ENCODE assay signal across 14 cellular contexts in genomic region chr1:31479801-31480200, GRCh38.
"Had no signal": no experiment of that assay in that cellular context is flagged by ENCODE, and none has a peak within 500 bp of the region (broad histone marks: within the 10 kb centered on the region; RNA-seq: fewer than 3 reads in every experiment).

No MANE protein-coding gene starts in this region.

- H3K9me3 Mint-ChIP-seq: immature natural killer cell had no signal

- DNase-seq: activated CD4-positive, alpha-beta T cell treated with anti-CD3 and anti-CD28 coated beads, Interleukin-2, amount 50 U/mL, for 1 hour; activated T-cell treated with anti-CD3 and anti-CD28 coated beads, Interleukin-2, amount 50 U/mL, for 1 hour; amygdala; brain microvascular endothelial cell; glutamatergic neuron; immature natural killer cell; left cardiac atrium; naive thymus-derived CD4-positive, alpha-beta T cell; right cardiac atrium; tibial artery had no signal

- H3K27me3 ChIP-seq: vagina had no signal

- H3K4me1 Mint-ChIP-seq: immature natural killer cell; stimulated activated effector memory CD8-positive, alpha-beta T cell treated with anti-CD3 and anti-CD28 coated beads, Interleukin-12 subunit alpha, Interleukin-12 subunit beta, amount 100 ng/mL, for 72 hours had no signal

- H3K36me3 ChIP-seq: brain microvascular endothelial cell, tibial artery, vagina had no signal

- ATAC-seq: activated naive CD4-positive, alpha-beta T cell treated with anti-CD3 and anti-CD28 coated beads, Interleukin-2, amount 50 U/mL, for 72 hours; left cardiac atrium; naive thymus-derived CD4-positive, alpha-beta T cell; right cardiac atrium; stimulated activated effector memory CD8-positive, alpha-beta T cell treated with anti-CD3 and anti-CD28 coated beads, Interleukin-12 subunit alpha, Interleukin-12 subunit beta, amount 100 ng/mL, for 72 hours had no signal

- H3K4me3 ChIP-seq: lung, tibial artery, vagina had no signal

- H3K36me3 Mint-ChIP-seq: immature natural killer cell; stimulated activated effector memory CD8-positive, alpha-beta T cell treated with anti-CD3 and anti-CD28 coated beads, Interleukin-12 subunit alpha, Interleukin-12 subunit beta, amount 100 ng/mL, for 72 hours had no signal

- H3K9me3 ChIP-seq: tibial artery, vagina had no signal

- H3K4me1 ChIP-seq: tibial artery had no signal

- H3K4me3 Mint-ChIP-seq: immature natural killer cell; naive thymus-derived CD4-positive, alpha-beta T cell; stimulated activated effector memory CD8-positive, alpha-beta T cell treated with anti-CD3 and anti-CD28 coated beads, Interleukin-12 subunit alpha, Interleukin-12 subunit beta, amount 100 ng/mL, for 72 hours had no signal

- H3K27ac Mint-ChIP-seq: activated naive CD4-positive, alpha-beta T cell treated with anti-CD3 and anti-CD28 coated beads, Interleukin-2, amount 50 U/mL, for 72 hours; immature natural killer cell; naive thymus-derived CD4-positive, alpha-beta T cell; stimulated activated effector memory CD8-positive, alpha-beta T cell treated with anti-CD3 and anti-CD28 coated beads, Interleukin-12 subunit alpha, Interleukin-12 subunit beta, amount 100 ng/mL, for 72 hours had no signal

- H3K27ac ChIP-seq: brain microvascular endothelial cell, tibial artery, vagina had no signal
